In the genomic region with DNA sequence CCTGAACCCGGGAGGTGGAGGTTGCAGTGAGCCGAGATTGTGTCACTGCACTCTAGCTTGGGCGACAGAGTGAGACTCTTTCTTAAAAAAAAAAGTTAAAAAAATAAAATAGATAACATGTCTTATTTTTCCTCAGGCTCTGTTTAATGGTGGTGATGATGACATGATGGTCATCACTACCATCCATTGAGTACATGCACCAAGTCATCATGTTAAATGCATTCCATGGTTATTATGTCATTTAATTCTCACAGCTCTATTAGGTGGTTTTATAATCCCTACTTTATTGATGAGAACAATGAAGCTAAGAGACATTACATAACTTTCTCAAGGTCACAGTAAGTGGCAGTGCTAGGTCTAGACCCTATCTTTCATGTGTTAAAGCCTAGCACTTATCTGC, we compare ENCODE assay signal across 1 cellular context.
TF ChIP-seq lines count a peak whose summit lies in the region.

No MANE protein-coding gene starts in this region.

TF ChIP-seq in HEK293T, 16 proteins besides CTCF, POLR2A, EP300 and RAD21 (continued from another document):
- TF ChIP-seq FOXM1 (IDR thresholded peaks at IDR 0.05; ENCODE audit: borderline replicate concordance) (no peak), TARDBP (IDR thresholded peaks at IDR 0.05) (no peak)
